25 cellular contexts compared by ENCODE assay signal in genomic region chr19:31301306-31301980, GRCh38. TPM values are rescaled to one million over a fixed set of nuclear protein-coding genes. Genes with fewer than 3 reads are reported as not detected.
"Had no signal": no experiment of that assay in that cellular context is flagged by ENCODE, and none has a peak within 500 bp of the region (broad histone marks: within the 10 kb centered on the region; RNA-seq: fewer than 3 reads in every experiment).

No MANE protein-coding gene starts in this region.

- H3K36me3 ChIP-seq: brain microvascular endothelial cell, cardiac muscle cell had no signal

- H3K4me3 ChIP-seq: cardiac muscle cell, MG63, SJSA1 had no signal

- H3K27me3 ChIP-seq: brain microvascular endothelial cell, cardiac muscle cell, MG63, SJSA1 had no signal

- H3K9me3 ChIP-seq: MG63, SJSA1 had no signal

- H3K27ac ChIP-seq: brain microvascular endothelial cell, cardiac muscle cell, SJSA1 had no signal

- FAIRE-seq: TTC549 had no signal

- ATAC-seq: activated T-helper 17 cell treated with anti-CD3 and anti-CD28 coated beads, Interleukin-2, amount 50 U/mL, for 72 hours; SK-N-SH treated with all-trans-retinoic acid at 6 μM for 48 hours had no signal

- H3K4me1 ChIP-seq: SJSA1 had no signal

- DNase-seq: activated B cell treated with CpG ODN at 0.5 μM for 24 hours; activated CD4-positive, alpha-beta memory T cell treated with anti-CD3 and anti-CD28 coated beads for 36 hours; activated CD4-positive, alpha-beta T cell treated with anti-CD3 and anti-CD28 coated beads, Interleukin-2, amount 10 ng/mL, durations not matched to agents 7 days and 5 days; activated CD8-positive, alpha-beta memory T cell treated with anti-CD3 and anti-CD28 coated beads for 24 hours; activated gamma-delta T cell treated with Interleukin-2 at 50 U/mL for 16 hours; activated naive CD4-positive, alpha-beta T cell treated with anti-CD3 and anti-CD28 coated beads, Interleukin-2, amount 10 ng/mL, durations not matched to agents 7 days and 5 days; activated naive CD8-positive, alpha-beta T cell treated with anti-CD3 and anti-CD28 coated beads for 36 hours; activated T-cell treated with anti-CD3 and anti-CD28 coated beads, Interleukin-2, amount 50 U/mL, for 48 hours; brain microvascular endothelial cell; MG63; MV-4-11; NCI-H1092 treated with DMSO at 0.1 percent for 48 hours; NCI-H146; NCI-H187 treated with DMSO at 0.1 percent for 48 hours; NCI-H2081 treated with DMSO at 0.1 percent for 48 hours; NCI-H446; NCI-H524; Right ventricle myocardium superior; RPMI8226 had no signal

RNA-seq across cellular contexts. Expression of gene TSHZ3, which starts 47.8 kb away (rescaled TPM):
- total RNA-seq: activated B cell treated with CpG ODN at 0.5 μM for 24 hours, OCI-LY7 had no signal
